ENCODE assay signal across 2 cellular contexts in genomic region chr15:41936155-41936554, GRCh38.
TF ChIP-seq lines count a peak whose summit lies in the region.

No MANE protein-coding gene starts in this region.

TF ChIP-seq in IMR-90, 13 proteins besides CTCF, POLR2A, EP300 and RAD21:
- TF ChIP-seq RCOR1 (IDR thresholded peaks at IDR 0.05; ENCODE audit: insufficient replicate concordance, low read length) (no peak), MAZ (IDR thresholded peaks at IDR 0.05; ENCODE audit: borderline replicate concordance, low read depth, low read length) (no peak), MAFK (IDR thresholded peaks at IDR 0.05; ENCODE audit: low read depth, low read length) (no peak), BHLHE40 (IDR thresholded peaks at IDR 0.05; ENCODE audit: low read depth, low read length) (no peak), FOS (IDR thresholded peaks at IDR 0.05; ENCODE audit: low read depth, low read length) (no peak), MXI1 (IDR thresholded peaks at IDR 0.05; ENCODE audit: borderline replicate concordance, low read depth, low read length) (no peak), USF2 (IDR thresholded peaks at IDR 0.05; ENCODE audit: low read depth, low read length) (no peak), NFE2L2 (IDR thresholded peaks at IDR 0.05; ENCODE audit: low read depth, low read length) (no peak), SMC3 (IDR thresholded peaks at IDR 0.05; ENCODE audit: low read depth, low read length) (no peak), CHD1 (IDR thresholded peaks at IDR 0.05; ENCODE audit: low read depth, low read length) (no peak), ELK1 (IDR thresholded peaks at IDR 0.05; ENCODE audit: borderline replicate concordance, low read depth, low read length) (no peak), RFX5 (IDR thresholded peaks at IDR 0.05; ENCODE audit: low read depth, low read length) (no peak), CEBPB (IDR thresholded peaks at IDR 0.05; ENCODE audit: low read depth, low read length) (no peak)

TF ChIP-seq in K562, 482 proteins besides CTCF, POLR2A, EP300 and RAD21:
- TF ChIP-seq ADNP (tag; IDR thresholded peaks at IDR 0.05) (0 out of 2 replicates have a peak, but pooled peaks have one; percentile 16), RBM25 (IDR thresholded peaks at IDR 0.05; ENCODE audit: low read depth, low read length, severe bottlenecking) (peak; percentile 71), KDM1A (IDR thresholded peaks at IDR 0.05) (0 out of 4 replicates have a peak, but pooled peaks of 1 of the 2 experiments have one; percentile 16), PATZ1 (CRISPR knock-in tag; IDR thresholded peaks at IDR 0.05; ENCODE audit: borderline replicate concordance) (no peak), BCOR (IDR thresholded peaks at IDR 0.05) (peak; percentile 49; the same call in 1 of the 2 replicates)
TF ChIP-seq in K562: peak in this region for 4.
